In genomic region chr6:128487746-128488145, GRCh38 we compare ENCODE assay signal across 29 cellular contexts. TPM values are rescaled to one million over a fixed set of nuclear protein-coding genes. Genes with fewer than 3 reads are reported as not detected.
DNase-seq lines count a peak whose midpoint lies in the region; FAIRE-seq and TF ChIP-seq lines count a peak whose summit lies in the region.
"Had no signal": no experiment of that assay in that cellular context is flagged by ENCODE, and none has a peak within 500 bp of the region (broad histone marks: within the 10 kb centered on the region; RNA-seq: fewer than 3 reads in every experiment).

No MANE protein-coding gene starts in this region.

- H3K27ac ChIP-seq in mesenchymal stem cell (ENCODE audit: low read length, poor library complexity, severe bottlenecking) (no peak overlapping the region), SK-N-SH (ENCODE audit: low read depth in 2 of 2, low read length in 1 of 2) (no peak overlapping the region)
- H3K27ac ChIP-seq: upper lobe of left lung had no signal

- H3K36me3 ChIP-seq in mesenchymal stem cell (ENCODE audit: control insufficient read depth in 1 of 2, insufficient read depth in 2 of 2, low read depth in 1 of 2, low read length in 2 of 2) (no peaks in the 10 kb centered on the region), SK-N-SH (replicated peaks in 1 of 2; ENCODE audit: control insufficient read depth in 1 of 2, insufficient read depth in 2 of 2, low read length in 1 of 2) (no peaks in the 10 kb centered on the region)
- H3K36me3 ChIP-seq: upper lobe of left lung had no signal

- no peaks in the 10 kb centered on the region for H3K9me2 ChIP-seq in SK-N-SH

- FAIRE-seq in RCC 7860 (lab: Jason Lieb, UNC): peak; percentile 97
- FAIRE-seq: GM18507, GM19239 had no signal

- H4K20me1 ChIP-seq in SK-N-SH (ENCODE audit: insufficient read depth): no peaks in the 10 kb centered on the region; the same call in 1 of the 2 replicates

- peaks cover 41% of the 10 kb centered on the region; the same call in 1 of the 2 replicates for H3K79me2 ChIP-seq in SK-N-SH (ENCODE audit: insufficient read depth)

- H3K23ac ChIP-seq in mesenchymal stem cell (ENCODE audit: low read length in 2 of 2): no peak overlapping the region

- no peak overlapping the region for H2BK12ac ChIP-seq in mesenchymal stem cell (ENCODE audit: low read length in 2 of 2)

- H3K27me3 ChIP-seq in mesenchymal stem cell (ENCODE audit: control insufficient read depth in 1 of 2, insufficient read depth in 1 of 2, low read length in 2 of 2) (no peaks in the 10 kb centered on the region), SK-N-SH (ENCODE audit: insufficient read depth) (no peaks in the 10 kb centered on the region)
- H3K27me3 ChIP-seq: upper lobe of left lung had no signal

- H3K4me1 ChIP-seq in mesenchymal stem cell (ENCODE audit: control insufficient read depth, insufficient read depth, low read depth, low read length): peaks cover 4% of the 10 kb centered on the region
- H3K4me1 ChIP-seq in SK-N-SH (ENCODE audit: control insufficient read depth in 1 of 2, insufficient read depth in 2 of 2, low read depth in 1 of 2, low read length in 1 of 2): peaks cover 0 to 37% of the 10 kb centered on the region in 2 experiments; a peak in 2 of 4 replicates

- H3K36me3 Mint-ChIP-seq in Calu3 (ENCODE audit: insufficient read depth, unreplicated experiment): peaks cover 63% of the 10 kb centered on the region
- H3K36me3 Mint-ChIP-seq: activated naive CD8-positive, alpha-beta T cell had no signal

- peak overlapping the region; percentile 79 for H3K27ac Mint-ChIP-seq in Calu3 (ENCODE audit: unreplicated experiment)
- H3K27ac Mint-ChIP-seq: activated CD8-positive, alpha-beta T cell treated with anti-CD3 and anti-CD28 coated beads, Interleukin-2, amount 10 ng/mL, durations not matched to agents 7 days and 5 days; activated naive CD8-positive, alpha-beta T cell; activated T-cell treated with anti-CD3 and anti-CD28 coated beads, Interleukin-2, amount 50 U/mL, for 72 hours; mesothelial cell of epicardium had no signal

- H3K14ac ChIP-seq in mesenchymal stem cell (ENCODE audit: low read length in 2 of 2): no peak overlapping the region

- BruUV-seq in Calu3 (replicated peaks; lab: Mats Ljungman, UMichigan): no TSS peak

- no peak for TF ChIP-seq EP300 in SK-N-SH (IDR thresholded peaks at IDR 0.05; ENCODE audit: borderline replicate concordance in 1 of 2, low read depth in 1 of 2, low read length in 1 of 2)

- DNase-seq in Calu3 (peak; percentile 61), RCC 7860 (ENCODE audit: low spot score) (peak; percentile 91), dermis blood vessel endothelial cell (peak; percentile 76), mesenchymal stem cell (peak; percentile 69), middle frontal gyrus (ENCODE audit: extremely low spot score, low spot score) (no peak), GM10266 (ENCODE audit: extremely low spot score) (no peak), NOMO-1 (lab: John Stamatoyannopoulos, UW; ENCODE audit: unreplicated experiment in 2 of 2) (no peak), SK-N-SH (no peak)
- DNase-seq: ACHN; activated CD4-positive, CD25-positive, alpha-beta regulatory T cell; activated CD8-positive, alpha-beta T cell treated with anti-CD3 and anti-CD28 coated beads, Interleukin-2, amount 10 ng/mL, durations not matched to agents 7 days and 5 days; activated T-cell treated with anti-CD3 and anti-CD28 coated beads, Interleukin-2, amount 50 U/mL, for 72 hours; effector CD4-positive, alpha-beta T cell; hippocampal formation; KBM-7; left cardiac atrium; NCI-H1048; NCI-H2081 treated with DMSO at 0.1 percent for 48 hours; NCI-H524 treated with DMSO at 0.1 percent for 48 hours; retina; stimulated activated naive CD4-positive, alpha-beta T cell; T-helper 2 cell; upper lobe of left lung had no signal

- no peak overlapping the region for H2AFZ ChIP-seq in mesenchymal stem cell (ENCODE audit: low read depth, low read length)
- H2AFZ ChIP-seq in SK-N-SH (ENCODE audit: low read depth): no peak overlapping the region

- TF ChIP-seq CTCF in Calu3 (IDR thresholded peaks at IDR 0.05; ENCODE audit: unreplicated experiment): no peak
- TF ChIP-seq CTCF in GM10266 (IDR thresholded peaks at IDR 0.05; ENCODE audit: control insufficient read depth, insufficient read depth, low read depth, missing control alignments): no peak
- no peak for TF ChIP-seq CTCF in SK-N-SH (IDR thresholded peaks at IDR 0.05)

- intact Hi-C loops in Calu3 (cut with micrococcal nuclease; ENCODE audit: unreplicated experiment): no loop called here

- CTCF ChIA-PET in Calu3 (lab: Charles Lee) (interaction anchor here (0.6 to 3.6 kb wide), 4 partner anchors 12 to 21 kb away, joined by 3 to 11 read pairs (median 4); no protein-coding TSS in a partner anchor), SK-N-SH (lab: Yijun Ruan, JAX) (no interaction called here)

- H2AK5ac ChIP-seq in mesenchymal stem cell (ENCODE audit: low read length, severe bottlenecking): no peak overlapping the region

- no peak overlapping the region for H2BK15ac ChIP-seq in mesenchymal stem cell (ENCODE audit: low read depth, poor library complexity, severe bottlenecking)

- H3K9me3 Mint-ChIP-seq in Calu3 (ENCODE audit: low read depth, unreplicated experiment): no peaks in the 10 kb centered on the region
- H3K9me3 Mint-ChIP-seq: activated T-cell treated with anti-CD3 and anti-CD28 coated beads, Interleukin-2, amount 50 U/mL, for 72 hours; mesothelial cell of epicardium; neural crest cell had no signal

- POLR2A ChIA-PET in SK-N-SH (lab: Yijun Ruan, JAX): no interaction called here

- H2BK120ac ChIP-seq in mesenchymal stem cell (ENCODE audit: low read depth, low read length): no peak overlapping the region

- 92% methylated on average over 3 of the region's 3 CpGs for whole genome bisulfite sequencing in mesenchymal stem cell
- WGBS in SK-N-SH (ENCODE audit: low lambda C conversion rate): 88% methylated on average over 3 of the region's 3 CpGs

- TF ChIP-seq RAD21 in SK-N-SH (IDR thresholded peaks at IDR 0.05; ENCODE audit: low read length): no peak

- no peak overlapping the region for H3K4ac ChIP-seq in mesenchymal stem cell (ENCODE audit: low read depth in 1 of 2, low read length in 2 of 2)

- H3K9me3 ChIP-seq in mesenchymal stem cell (ENCODE audit: control insufficient read depth, low read length) (no peaks in the 10 kb centered on the region), SK-N-SH (no peaks in the 10 kb centered on the region)
- H3K9me3 ChIP-seq: upper lobe of left lung had no signal

- H4K8ac ChIP-seq in mesenchymal stem cell (ENCODE audit: low read length): no peak overlapping the region

- H3K4me3 Mint-ChIP-seq in Calu3 (ENCODE audit: low read depth, unreplicated experiment): peak overlapping the region; percentile 24
- H3K4me3 Mint-ChIP-seq: activated CD8-positive, alpha-beta T cell treated with anti-CD3 and anti-CD28 coated beads, Interleukin-2, amount 10 ng/mL, durations not matched to agents 7 days and 5 days; activated naive CD8-positive, alpha-beta T cell; activated T-cell treated with anti-CD3 and anti-CD28 coated beads, Interleukin-2, amount 50 U/mL, for 72 hours; mesothelial cell of epicardium; neural crest cell had no signal

- no peak overlapping the region for H4K91ac ChIP-seq in mesenchymal stem cell (ENCODE audit: low read length)

- H3K9ac ChIP-seq in mesenchymal stem cell (ENCODE audit: low read length): no peak overlapping the region
- no peak overlapping the region for H3K9ac ChIP-seq in SK-N-SH

- H3K79me1 ChIP-seq in mesenchymal stem cell (replicated peaks; ENCODE audit: low read length, poor library complexity, severe bottlenecking): peaks cover 19% of the 10 kb centered on the region

- H2BK5ac ChIP-seq in mesenchymal stem cell (ENCODE audit: low read depth, low read length, poor library complexity, severe bottlenecking): no peak overlapping the region

- H3K4me3 ChIP-seq in mesenchymal stem cell (ENCODE audit: insufficient read depth in 1 of 2, low read depth in 1 of 2, low read length in 2 of 2): no peak overlapping the region
- no peak overlapping the region for H3K4me3 ChIP-seq in SK-N-SH (ENCODE audit: low read depth in 2 of 2, low read length in 1 of 2)
- H3K4me3 ChIP-seq: upper lobe of left lung had no signal

- H3K18ac ChIP-seq in mesenchymal stem cell (ENCODE audit: low read depth in 1 of 2, low read length in 2 of 2): no peak overlapping the region

- peaks cover 83% of the 10 kb centered on the region for H3K4me1 Mint-ChIP-seq in Calu3 (ENCODE audit: low read depth, unreplicated experiment)

- no peaks in the 10 kb centered on the region for H3K27me3 Mint-ChIP-seq in Calu3 (ENCODE audit: unreplicated experiment)
- H3K27me3 Mint-ChIP-seq: activated naive CD8-positive, alpha-beta T cell had no signal

- no peak overlapping the region for H3K4me2 ChIP-seq in mesenchymal stem cell (ENCODE audit: low read length, poor library complexity, severe bottlenecking)
- no peak overlapping the region for H3K4me2 ChIP-seq in SK-N-SH

- H3F3A ChIP-seq in SK-N-SH (replicated peaks; ENCODE audit: insufficient read depth): peaks cover 8% of the 10 kb centered on the region

TF ChIP-seq in SK-N-SH, 30 proteins besides CTCF, POLR2A, EP300 and RAD21:
- TF ChIP-seq GATA2 (CRISPR knock-in tag; IDR thresholded peaks at IDR 0.05) (no peak), ELF1 (IDR thresholded peaks at IDR 0.05) (no peak), CHD2 (IDR thresholded peaks at IDR 0.05; ENCODE audit: low read length, partially characterized antibody) (no peak)

RNA-seq across cellular contexts. Expression of gene PTPRK, which starts 32.7 kb away (rescaled TPM):
- 201 and 265 TPM in 2 replicates for total RNA-seq in Calu3 (2022)
- 104 and 120 TPM in 2 replicates for total RNA-seq in dermis blood vessel endothelial cell
- 48.5 TPM for polyA plus RNA-seq in mesenchymal stem cell (2013, experiment 1 of 2)
- 49.0 TPM for polyA plus RNA-seq in mesenchymal stem cell (2013, experiment 2 of 2)
- 8.0 and 9.5 TPM in 2 replicates for polyA plus RNA-seq in SK-N-SH (2012; rRNA removed)
- polyA plus RNA-seq in SK-N-SH (2012; cell fraction: cytosol; rRNA removed): 12.3 and 14.5 TPM in 2 replicates
- 8.9 and 10.3 TPM in 2 replicates for polyA plus RNA-seq in SK-N-SH (2012; cell fraction: nucleus; rRNA removed)
- total RNA-seq: OCI-LY7 had no signal

Comparison
In these comparisons a context has a peak if more than half of its experiments do, and no peak if none do; other contexts are left out.
1. DNase-seq: peak in Calu3 (single experiment), RCC 7860 (single experiment), dermis blood vessel endothelial cell (single experiment) and mesenchymal stem cell (single experiment); none in middle frontal gyrus (single experiment), GM10266 (single experiment), NOMO-1 (0 of 2) and SK-N-SH (single experiment).